2 cellular contexts compared by ENCODE assay signal in genomic region chr2:171386627-171387026, GRCh38.
A peak's percentile ranks its signal among the peaks of the same experiment; 100 is the strongest.
TF ChIP-seq lines count a peak whose summit lies in the region.

No MANE protein-coding gene starts in this region.

TF ChIP-seq in HEK293, 187 proteins besides CTCF, POLR2A, EP300 and RAD21:
- no peak for TF ChIP-seq ZNF19 (tag by site-specific recombination; IDR thresholded peaks at IDR 0.05; ENCODE audit: low read depth)
- peak; percentile 74 for TF ChIP-seq ZIC2 (tag by site-specific recombination; IDR thresholded peaks at IDR 0.05)

TF ChIP-seq in K562, 482 proteins besides CTCF, POLR2A, EP300 and RAD21:
- no peak for TF ChIP-seq ZKSCAN1 (IDR thresholded peaks at IDR 0.05; ENCODE audit: low read depth, low read length)
- TF ChIP-seq SRF (CRISPR knock-in tag; IDR thresholded peaks at IDR 0.05), result no peak
- TF ChIP-seq PHB (CRISPR knock-in tag; IDR thresholded peaks at IDR 0.05), result no peak
- no peak for TF ChIP-seq ATF6 (CRISPR knock-in tag; IDR thresholded peaks at IDR 0.05)
- no peak for TF ChIP-seq ZBTB9 (CRISPR knock-in tag; IDR thresholded peaks at IDR 0.05)
